1 cellular context compared by ENCODE assay signal in the genomic region with DNA sequence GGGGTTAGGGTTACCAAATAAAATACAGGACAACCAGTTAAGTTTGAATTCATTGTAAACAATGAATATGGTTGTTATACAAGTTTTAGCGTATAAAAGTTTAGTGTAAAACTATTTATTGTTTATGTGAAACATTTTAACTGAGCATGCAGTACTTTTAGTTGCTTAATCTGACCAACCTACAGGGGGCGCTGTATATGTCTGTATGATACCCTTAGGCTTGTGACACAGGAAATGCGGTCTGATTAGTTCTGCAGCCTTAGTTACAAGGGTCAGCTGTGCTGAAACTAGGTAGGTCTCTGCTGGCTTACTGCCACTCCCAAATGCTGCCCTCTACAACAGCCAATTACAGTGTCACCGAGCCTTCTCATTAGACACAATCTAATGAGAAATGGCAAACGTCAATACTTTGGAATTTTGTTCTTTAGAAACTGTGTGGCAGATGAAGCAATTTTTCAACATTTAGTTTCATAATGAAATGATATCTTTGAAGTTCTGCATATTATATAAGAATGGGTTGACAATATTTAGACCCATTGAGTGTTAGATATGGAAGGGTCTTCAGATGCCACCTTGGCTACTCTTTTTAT.
TF ChIP-seq lines count a peak whose summit lies in the region.

No MANE protein-coding gene starts in this region.

TF ChIP-seq in H1, 55 proteins besides CTCF, POLR2A, EP300 and RAD21:
- no peak for TF ChIP-seq RNF2 (IDR thresholded peaks at IDR 0.05; ENCODE audit: borderline replicate concordance, low read depth, low read length, missing control alignments, poor library complexity, severe bottlenecking)
- TF ChIP-seq EGR1 (IDR thresholded peaks at IDR 0.05; ENCODE audit: borderline replicate concordance, low read depth, low read length), result no peak
- TF ChIP-seq SIN3A (conservative IDR thresholded peaks at IDR 0.05 in 1 of 2, IDR thresholded peaks at IDR 0.05 in 1 of 2; ENCODE audit: low read depth in 1 of 2, low read length in 2 of 2), result no peak
- TF ChIP-seq CEBPB (IDR thresholded peaks at IDR 0.05; ENCODE audit: low read depth, low read length), result peak; percentile 41; the same call in 1 of the 2 replicates
- TF ChIP-seq CHD1 (IDR thresholded peaks at IDR 0.05; ENCODE audit: low read depth, low read length), result no peak
- TF ChIP-seq TAF7 (optimal IDR thresholded peaks at IDR 0.05; ENCODE audit: borderline replicate concordance, low read depth, low read length), result no peak
- no peak for TF ChIP-seq POU5F1 (IDR thresholded peaks at IDR 0.05; ENCODE audit: low read depth, low read length)
- TF ChIP-seq PHF8 (conservative IDR thresholded peaks at IDR 0.05; ENCODE audit: low read depth, low read length), result no peak
- no peak for TF ChIP-seq BCL11A (IDR thresholded peaks at IDR 0.05; ENCODE audit: low read depth in 2 of 2, low read length in 2 of 2)
- TF ChIP-seq RFX5 (IDR thresholded peaks at IDR 0.05; ENCODE audit: borderline replicate concordance, low read depth, low read length), result no peak
- TF ChIP-seq, protein P1, sequence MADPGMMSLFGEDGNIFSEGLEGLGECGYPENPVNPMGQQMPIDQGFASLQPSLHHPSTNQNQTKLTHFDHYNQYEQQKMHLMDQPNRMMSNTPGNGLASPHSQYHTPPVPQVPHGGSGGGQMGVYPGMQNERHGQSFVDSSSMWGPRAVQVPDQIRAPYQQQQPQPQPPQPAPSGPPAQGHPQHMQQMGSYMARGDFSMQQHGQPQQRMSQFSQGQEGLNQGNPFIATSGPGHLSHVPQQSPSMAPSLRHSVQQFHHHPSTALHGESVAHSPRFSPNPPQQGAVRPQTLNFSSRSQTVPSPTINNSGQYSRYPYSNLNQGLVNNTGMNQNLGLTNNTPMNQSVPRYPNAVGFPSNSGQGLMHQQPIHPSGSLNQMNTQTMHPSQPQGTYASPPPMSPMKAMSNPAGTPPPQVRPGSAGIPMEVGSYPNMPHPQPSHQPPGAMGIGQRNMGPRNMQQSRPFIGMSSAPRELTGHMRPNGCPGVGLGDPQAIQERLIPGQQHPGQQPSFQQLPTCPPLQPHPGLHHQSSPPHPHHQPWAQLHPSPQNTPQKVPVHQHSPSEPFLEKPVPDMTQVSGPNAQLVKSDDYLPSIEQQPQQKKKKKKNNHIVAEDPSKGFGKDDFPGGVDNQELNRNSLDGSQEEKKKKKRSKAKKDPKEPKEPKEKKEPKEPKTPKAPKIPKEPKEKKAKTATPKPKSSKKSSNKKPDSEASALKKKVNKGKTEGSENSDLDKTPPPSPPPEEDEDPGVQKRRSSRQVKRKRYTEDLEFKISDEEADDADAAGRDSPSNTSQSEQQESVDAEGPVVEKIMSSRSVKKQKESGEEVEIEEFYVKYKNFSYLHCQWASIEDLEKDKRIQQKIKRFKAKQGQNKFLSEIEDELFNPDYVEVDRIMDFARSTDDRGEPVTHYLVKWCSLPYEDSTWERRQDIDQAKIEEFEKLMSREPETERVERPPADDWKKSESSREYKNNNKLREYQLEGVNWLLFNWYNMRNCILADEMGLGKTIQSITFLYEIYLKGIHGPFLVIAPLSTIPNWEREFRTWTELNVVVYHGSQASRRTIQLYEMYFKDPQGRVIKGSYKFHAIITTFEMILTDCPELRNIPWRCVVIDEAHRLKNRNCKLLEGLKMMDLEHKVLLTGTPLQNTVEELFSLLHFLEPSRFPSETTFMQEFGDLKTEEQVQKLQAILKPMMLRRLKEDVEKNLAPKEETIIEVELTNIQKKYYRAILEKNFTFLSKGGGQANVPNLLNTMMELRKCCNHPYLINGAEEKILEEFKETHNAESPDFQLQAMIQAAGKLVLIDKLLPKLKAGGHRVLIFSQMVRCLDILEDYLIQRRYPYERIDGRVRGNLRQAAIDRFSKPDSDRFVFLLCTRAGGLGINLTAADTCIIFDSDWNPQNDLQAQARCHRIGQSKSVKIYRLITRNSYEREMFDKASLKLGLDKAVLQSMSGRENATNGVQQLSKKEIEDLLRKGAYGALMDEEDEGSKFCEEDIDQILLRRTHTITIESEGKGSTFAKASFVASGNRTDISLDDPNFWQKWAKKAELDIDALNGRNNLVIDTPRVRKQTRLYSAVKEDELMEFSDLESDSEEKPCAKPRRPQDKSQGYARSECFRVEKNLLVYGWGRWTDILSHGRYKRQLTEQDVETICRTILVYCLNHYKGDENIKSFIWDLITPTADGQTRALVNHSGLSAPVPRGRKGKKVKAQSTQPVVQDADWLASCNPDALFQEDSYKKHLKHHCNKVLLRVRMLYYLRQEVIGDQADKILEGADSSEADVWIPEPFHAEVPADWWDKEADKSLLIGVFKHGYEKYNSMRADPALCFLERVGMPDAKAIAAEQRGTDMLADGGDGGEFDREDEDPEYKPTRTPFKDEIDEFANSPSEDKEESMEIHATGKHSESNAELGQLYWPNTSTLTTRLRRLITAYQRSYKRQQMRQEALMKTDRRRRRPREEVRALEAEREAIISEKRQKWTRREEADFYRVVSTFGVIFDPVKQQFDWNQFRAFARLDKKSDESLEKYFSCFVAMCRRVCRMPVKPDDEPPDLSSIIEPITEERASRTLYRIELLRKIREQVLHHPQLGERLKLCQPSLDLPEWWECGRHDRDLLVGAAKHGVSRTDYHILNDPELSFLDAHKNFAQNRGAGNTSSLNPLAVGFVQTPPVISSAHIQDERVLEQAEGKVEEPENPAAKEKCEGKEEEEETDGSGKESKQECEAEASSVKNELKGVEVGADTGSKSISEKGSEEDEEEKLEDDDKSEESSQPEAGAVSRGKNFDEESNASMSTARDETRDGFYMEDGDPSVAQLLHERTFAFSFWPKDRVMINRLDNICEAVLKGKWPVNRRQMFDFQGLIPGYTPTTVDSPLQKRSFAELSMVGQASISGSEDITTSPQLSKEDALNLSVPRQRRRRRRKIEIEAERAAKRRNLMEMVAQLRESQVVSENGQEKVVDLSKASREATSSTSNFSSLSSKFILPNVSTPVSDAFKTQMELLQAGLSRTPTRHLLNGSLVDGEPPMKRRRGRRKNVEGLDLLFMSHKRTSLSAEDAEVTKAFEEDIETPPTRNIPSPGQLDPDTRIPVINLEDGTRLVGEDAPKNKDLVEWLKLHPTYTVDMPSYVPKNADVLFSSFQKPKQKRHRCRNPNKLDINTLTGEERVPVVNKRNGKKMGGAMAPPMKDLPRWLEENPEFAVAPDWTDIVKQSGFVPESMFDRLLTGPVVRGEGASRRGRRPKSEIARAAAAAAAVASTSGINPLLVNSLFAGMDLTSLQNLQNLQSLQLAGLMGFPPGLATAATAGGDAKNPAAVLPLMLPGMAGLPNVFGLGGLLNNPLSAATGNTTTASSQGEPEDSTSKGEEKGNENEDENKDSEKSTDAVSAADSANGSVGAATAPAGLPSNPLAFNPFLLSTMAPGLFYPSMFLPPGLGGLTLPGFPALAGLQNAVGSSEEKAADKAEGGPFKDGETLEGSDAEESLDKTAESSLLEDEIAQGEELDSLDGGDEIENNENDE (IDR thresholded peaks at IDR 0.05; ENCODE audit: insufficient replicate concordance, low read length), result peak; percentile 48
- TF ChIP-seq HDAC6 (IDR thresholded peaks at IDR 0.05; ENCODE audit: low read depth, low read length), result no peak
- TF ChIP-seq BACH1 (IDR thresholded peaks at IDR 0.05; ENCODE audit: low read length), result no peak
- no peak for TF ChIP-seq POLR2AphosphoS5 (IDR thresholded peaks at IDR 0.05; ENCODE audit: low read depth, low read length)
- TF ChIP-seq, protein P2, sequence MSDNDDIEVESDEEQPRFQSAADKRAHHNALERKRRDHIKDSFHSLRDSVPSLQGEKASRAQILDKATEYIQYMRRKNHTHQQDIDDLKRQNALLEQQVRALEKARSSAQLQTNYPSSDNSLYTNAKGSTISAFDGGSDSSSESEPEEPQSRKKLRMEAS (IDR thresholded peaks at IDR 0.05), result no peak
- no peak for TF ChIP-seq KDM5A (IDR thresholded peaks at IDR 0.05; ENCODE audit: low read length)
